In the genomic region with DNA sequence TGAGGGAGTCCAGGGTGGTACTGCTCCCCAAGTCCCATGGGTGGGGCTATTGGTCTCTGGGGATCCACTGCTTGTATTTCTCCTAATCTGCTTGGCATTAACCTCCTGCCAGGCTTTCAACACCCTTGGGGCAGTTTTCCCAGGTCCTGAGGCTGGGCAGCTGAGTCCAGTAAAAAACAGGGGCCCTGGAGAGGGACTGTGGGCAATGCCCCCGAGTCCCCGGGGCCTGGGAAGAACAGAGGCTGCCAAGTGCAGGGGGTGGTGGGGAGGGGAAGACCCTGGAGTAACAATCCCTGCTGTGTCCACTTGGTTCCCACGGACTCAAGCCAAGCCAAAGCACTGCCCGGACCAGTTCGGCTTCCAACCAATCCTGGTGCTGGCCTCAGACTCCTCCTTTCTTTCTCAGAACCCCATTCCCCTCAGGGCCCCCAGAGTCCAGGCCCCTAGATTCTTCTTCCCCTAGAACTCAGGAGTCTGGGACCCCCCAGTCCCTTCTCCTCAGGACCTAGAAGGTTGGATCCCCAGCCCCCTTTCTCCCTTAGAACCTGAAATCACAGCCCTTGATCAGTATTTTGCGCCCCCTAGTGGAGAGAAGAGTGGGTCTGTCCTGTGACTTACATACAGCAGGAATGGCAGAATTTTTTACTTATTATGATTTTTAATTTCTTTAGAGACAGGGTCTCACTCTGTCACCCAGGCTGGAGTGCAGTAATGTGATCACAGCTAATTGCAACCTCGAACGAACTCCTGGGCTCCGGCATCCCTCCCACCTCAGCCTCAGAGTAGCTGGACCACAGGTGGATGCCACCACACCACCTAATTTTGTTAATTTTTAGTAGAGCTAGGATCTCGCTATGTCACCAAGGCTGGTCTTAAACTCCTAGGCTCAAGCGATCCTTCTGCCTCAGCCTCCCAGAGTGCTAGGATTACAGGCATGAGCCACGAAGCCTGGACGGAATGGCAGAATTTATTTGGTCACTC, we compare ENCODE assay signal across 1 cellular context.
TF ChIP-seq lines count a peak whose summit lies in the region.

No MANE protein-coding gene starts in this region.

TF ChIP-seq in SK-N-SH treated with all-trans-retinoic acid at 6 μM for 48 hours, 23 proteins besides CTCF, POLR2A, EP300 and RAD21 (continued from another document):
- TF ChIP-seq, protein P1, sequence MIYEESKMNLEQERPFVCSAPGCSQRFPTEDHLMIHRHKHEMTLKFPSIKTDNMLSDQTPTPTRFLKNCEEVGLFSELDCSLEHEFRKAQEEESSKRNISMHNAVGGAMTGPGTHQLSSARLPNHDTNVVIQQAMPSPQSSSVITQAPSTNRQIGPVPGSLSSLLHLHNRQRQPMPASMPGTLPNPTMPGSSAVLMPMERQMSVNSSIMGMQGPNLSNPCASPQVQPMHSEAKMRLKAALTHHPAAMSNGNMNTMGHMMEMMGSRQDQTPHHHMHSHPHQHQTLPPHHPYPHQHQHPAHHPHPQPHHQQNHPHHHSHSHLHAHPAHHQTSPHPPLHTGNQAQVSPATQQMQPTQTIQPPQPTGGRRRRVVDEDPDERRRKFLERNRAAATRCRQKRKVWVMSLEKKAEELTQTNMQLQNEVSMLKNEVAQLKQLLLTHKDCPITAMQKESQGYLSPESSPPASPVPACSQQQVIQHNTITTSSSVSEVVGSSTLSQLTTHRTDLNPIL (CRISPR knock-in tag; IDR thresholded peaks at IDR 0.05; ENCODE audit: low read depth) = no peak
